In the genomic region with DNA sequence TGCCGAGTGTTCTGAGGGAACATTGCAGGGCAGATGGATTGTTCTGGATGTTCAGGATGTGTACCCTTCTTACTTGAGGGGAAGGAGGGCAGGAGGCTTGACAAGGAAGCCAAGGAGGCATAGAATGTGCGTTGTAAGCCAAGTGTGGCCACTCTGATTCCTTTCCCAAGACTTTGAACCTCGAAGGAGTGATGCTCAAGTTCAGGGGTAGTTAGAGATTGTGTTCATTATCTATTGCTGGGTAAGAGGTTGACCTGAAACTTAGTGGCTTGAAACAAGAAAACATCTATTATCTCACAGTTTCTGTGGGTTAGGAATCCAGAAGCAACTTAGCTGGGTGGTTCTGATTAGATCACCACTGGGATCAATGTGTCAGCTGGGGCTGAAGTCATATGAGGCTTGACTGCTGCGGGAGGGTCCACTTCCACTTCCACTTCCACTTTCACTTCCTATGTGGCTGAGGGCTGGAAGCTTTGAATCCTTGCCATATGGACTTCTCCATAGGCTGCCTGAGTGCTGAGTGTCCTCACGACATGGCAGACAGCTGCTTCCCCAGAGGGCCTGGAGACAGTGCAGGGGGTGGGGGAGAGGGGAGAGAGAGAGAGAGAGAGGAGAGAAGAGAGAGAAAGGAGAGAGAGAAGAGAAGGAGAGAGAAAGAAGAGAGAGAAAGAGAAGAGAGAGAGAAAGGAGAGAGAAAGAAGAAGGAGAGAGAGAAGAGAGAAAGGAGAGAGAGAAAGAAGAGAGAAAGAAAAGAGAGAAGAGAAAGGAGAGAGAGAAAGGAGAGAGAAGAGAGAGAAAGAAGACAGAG, we compare ENCODE assay signal across 1 cellular context.
A peak's percentile ranks its signal among the peaks of the same experiment; 100 is the strongest.
TF ChIP-seq lines count a peak whose summit lies in the region.

No MANE protein-coding gene starts in this region.

TF ChIP-seq in HepG2, 621 proteins besides CTCF, POLR2A, EP300 and RAD21 (continued from another document):
- TF ChIP-seq, protein P1, sequence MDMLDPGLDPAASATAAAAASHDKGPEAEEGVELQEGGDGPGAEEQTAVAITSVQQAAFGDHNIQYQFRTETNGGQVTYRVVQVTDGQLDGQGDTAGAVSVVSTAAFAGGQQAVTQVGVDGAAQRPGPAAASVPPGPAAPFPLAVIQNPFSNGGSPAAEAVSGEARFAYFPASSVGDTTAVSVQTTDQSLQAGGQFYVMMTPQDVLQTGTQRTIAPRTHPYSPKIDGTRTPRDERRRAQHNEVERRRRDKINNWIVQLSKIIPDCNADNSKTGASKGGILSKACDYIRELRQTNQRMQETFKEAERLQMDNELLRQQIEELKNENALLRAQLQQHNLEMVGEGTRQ (IDR thresholded peaks at IDR 0.05; ENCODE audit: low read depth, low read length) = no peak
- TF ChIP-seq, protein P1 (CRISPR knock-in tag; IDR thresholded peaks at IDR 0.05; ENCODE audit: borderline replicate concordance) = no peak
- TF ChIP-seq SIX4 (CRISPR knock-in tag; IDR thresholded peaks at IDR 0.05) (no peak), NCOA5 (CRISPR knock-in tag; IDR thresholded peaks at IDR 0.05) (no peak), ZNF780A (CRISPR knock-in tag; IDR thresholded peaks at IDR 0.05) (no peak), ZNF567 (CRISPR knock-in tag; IDR thresholded peaks at IDR 0.05; ENCODE audit: borderline replicate concordance) (no peak), PLRG1 (conservative IDR thresholded peaks at IDR 0.05) (peak; percentile 16; the same call in 1 of the 2 replicates), PTBP1 (IDR thresholded peaks at IDR 0.05; ENCODE audit: low read depth, low read length, poor library complexity, severe bottlenecking) (peak; percentile 54)
- TF ChIP-seq, protein P2, sequence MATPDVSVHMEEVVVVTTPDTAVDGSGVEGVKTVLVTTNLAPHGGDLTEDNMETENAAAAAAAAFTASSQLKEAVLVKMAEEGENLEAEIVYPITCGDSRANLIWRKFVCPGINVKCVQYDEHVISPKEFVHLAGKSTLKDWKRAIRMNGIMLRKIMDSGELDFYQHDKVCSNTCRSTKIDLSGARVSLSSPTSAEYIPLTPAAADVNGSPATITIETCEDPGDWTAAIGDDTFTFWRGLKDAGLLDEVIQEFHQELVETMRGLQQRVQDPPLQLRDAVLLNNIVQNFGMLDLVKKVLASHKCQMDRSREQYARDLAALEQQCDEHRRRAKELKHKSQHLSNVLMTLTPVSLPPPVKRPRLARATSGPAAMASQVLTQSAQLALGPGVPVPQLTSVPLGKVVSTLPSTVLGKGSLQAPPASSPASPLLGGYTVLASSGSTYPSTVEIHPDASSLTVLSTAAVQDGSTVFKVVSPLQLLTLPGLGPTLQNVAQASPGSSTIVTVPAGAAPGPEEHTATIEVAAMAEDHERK (CRISPR knock-in tag; IDR thresholded peaks at IDR 0.05; ENCODE audit: low read depth) = no peak
- TF ChIP-seq, protein P3, sequence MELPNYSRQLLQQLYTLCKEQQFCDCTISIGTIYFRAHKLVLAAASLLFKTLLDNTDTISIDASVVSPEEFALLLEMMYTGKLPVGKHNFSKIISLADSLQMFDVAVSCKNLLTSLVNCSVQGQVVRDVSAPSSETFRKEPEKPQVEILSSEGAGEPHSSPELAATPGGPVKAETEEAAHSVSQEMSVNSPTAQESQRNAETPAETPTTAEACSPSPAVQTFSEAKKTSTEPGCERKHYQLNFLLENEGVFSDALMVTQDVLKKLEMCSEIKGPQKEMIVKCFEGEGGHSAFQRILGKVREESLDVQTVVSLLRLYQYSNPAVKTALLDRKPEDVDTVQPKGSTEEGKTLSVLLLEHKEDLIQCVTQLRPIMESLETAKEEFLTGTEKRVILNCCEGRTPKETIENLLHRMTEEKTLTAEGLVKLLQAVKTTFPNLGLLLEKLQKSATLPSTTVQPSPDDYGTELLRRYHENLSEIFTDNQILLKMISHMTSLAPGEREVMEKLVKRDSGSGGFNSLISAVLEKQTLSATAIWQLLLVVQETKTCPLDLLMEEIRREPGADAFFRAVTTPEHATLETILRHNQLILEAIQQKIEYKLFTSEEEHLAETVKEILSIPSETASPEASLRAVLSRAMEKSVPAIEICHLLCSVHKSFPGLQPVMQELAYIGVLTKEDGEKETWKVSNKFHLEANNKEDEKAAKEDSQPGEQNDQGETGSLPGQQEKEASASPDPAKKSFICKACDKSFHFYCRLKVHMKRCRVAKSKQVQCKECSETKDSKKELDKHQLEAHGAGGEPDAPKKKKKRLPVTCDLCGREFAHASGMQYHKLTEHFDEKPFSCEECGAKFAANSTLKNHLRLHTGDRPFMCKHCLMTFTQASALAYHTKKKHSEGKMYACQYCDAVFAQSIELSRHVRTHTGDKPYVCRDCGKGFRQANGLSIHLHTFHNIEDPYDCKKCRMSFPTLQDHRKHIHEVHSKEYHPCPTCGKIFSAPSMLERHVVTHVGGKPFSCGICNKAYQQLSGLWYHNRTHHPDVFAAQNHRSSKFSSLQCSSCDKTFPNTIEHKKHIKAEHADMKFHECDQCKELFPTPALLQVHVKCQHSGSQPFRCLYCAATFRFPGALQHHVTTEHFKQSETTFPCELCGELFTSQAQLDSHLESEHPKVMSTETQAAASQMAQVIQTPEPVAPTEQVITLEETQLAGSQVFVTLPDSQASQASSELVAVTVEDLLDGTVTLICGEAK (IDR thresholded peaks at IDR 0.05) = peak; percentile 29; the same call in 1 of the 2 replicates
- TF ChIP-seq, protein P3 (CRISPR knock-in tag; IDR thresholded peaks at IDR 0.05) = no peak
- TF ChIP-seq, protein P4, sequence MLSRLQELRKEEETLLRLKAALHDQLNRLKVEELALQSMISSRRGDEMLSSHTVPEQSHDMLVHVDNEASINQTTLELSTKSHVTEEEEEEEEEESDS (CRISPR knock-in tag; IDR thresholded peaks at IDR 0.05; ENCODE audit: borderline replicate concordance) = no peak
